8 cellular contexts compared by ENCODE assay signal in the genomic region with DNA sequence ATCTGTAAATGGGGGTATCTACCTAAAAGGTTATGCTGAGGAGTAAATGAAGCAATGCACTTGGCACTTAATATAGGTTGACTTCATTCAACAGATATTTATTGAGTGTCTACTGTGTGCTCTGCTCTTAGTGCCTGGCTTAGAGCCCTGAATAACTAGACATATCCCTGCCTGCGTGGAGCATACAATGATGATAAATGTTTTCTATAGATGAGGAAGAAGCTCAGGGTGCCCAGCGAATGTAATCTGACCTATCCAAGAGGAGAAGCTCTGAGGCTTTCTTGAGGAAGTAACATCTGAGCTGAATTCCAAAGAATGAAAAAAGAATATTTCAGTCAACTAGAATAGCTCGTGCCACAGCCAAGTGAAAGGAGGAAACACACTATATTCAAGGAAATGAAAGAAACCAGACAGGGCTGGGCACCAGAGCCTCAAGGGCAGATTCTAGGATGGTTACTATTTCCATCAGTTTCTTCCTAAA. TPM values are rescaled to one million over a fixed set of nuclear protein-coding genes. Genes with fewer than 3 reads are reported as not detected.
DNase-seq lines count a peak whose midpoint lies in the region; ATAC-seq and TF ChIP-seq lines count a peak whose summit lies in the region.

No MANE protein-coding gene starts in this region.

- no peaks in the 10 kb centered on the region for H3K9me2 ChIP-seq in PC-9 (ENCODE audit: insufficient read depth)

- H4K8ac ChIP-seq in neuronal stem cell (ENCODE audit: low read depth, low read length), result no peak overlapping the region

- WGBS in neuronal stem cell (ENCODE audit: extremely low coverage in 2 of 2, insufficient read length in 2 of 2, insufficient replicate concordance in 1 of 2), 2 donors, result no CpG with 5 or more reads among the region's 3 CpGs

- no peak overlapping the region for H2BK12ac ChIP-seq in neuronal stem cell (ENCODE audit: low read length)

- no peak overlapping the region for H3K18ac ChIP-seq in neuronal stem cell (ENCODE audit: low read length)

- no peaks in the 10 kb centered on the region for H3K79me2 ChIP-seq in PC-9 (ENCODE audit: low read depth)

- H3K27me3 ChIP-seq in PC-9 (ENCODE audit: insufficient read depth, low read depth) (no peaks in the 10 kb centered on the region), neuronal stem cell (ENCODE audit: control insufficient read depth in 3 of 3, insufficient read depth in 3 of 3, low read depth in 1 of 3, low read length in 3 of 3) (no peaks in the 10 kb centered on the region)

- no TSS peak for BruUV-seq in PC-9 (replicated peaks; lab: Mats Ljungman, UMichigan)

- H2BK120ac ChIP-seq in neuronal stem cell (ENCODE audit: low read depth, low read length), result no peak overlapping the region

- H3K27ac ChIP-seq in PC-9 (peak overlapping the region; percentile 31; the same call in 1 of the 2 replicates), neuronal stem cell (replicated peaks; ENCODE audit: low read length) (no peak overlapping the region)

- CTCF ChIA-PET in PC-9 (lab: Charles Lee), result no interaction called here

- H3K4ac ChIP-seq in neuronal stem cell (ENCODE audit: low read length), result no peak overlapping the region

- H3K23ac ChIP-seq in neuronal stem cell (ENCODE audit: low read depth, low read length, poor library complexity), result no peak overlapping the region

- H2AK5ac ChIP-seq in neuronal stem cell (ENCODE audit: low read depth, low read length), result no peak overlapping the region

- intact Hi-C loops in PC-9 (cut with micrococcal nuclease; ENCODE audit: unreplicated experiment), result no loop called here

- no peaks in the 10 kb centered on the region for H4K20me1 ChIP-seq in PC-9 (ENCODE audit: insufficient read depth)

- no peak overlapping the region for H4K91ac ChIP-seq in neuronal stem cell (ENCODE audit: low read depth, low read length, poor library complexity)

- H3F3A ChIP-seq in PC-9 (ENCODE audit: insufficient read depth, low read depth), result peaks cover 4% of the 10 kb centered on the region; the same call in 1 of the 2 replicates

- DNase-seq in AML-193 (lab: John Stamatoyannopoulos, UW) (peak; percentile 19 to 24), PC-9 (no peak), fibroblast of pulmonary artery (ENCODE audit: low read depth) (peak; percentile 48), omental fat pad (ENCODE audit: low spot score) (no peak), neuronal stem cell (ENCODE audit: low spot score) (no peak), GM19240 (ENCODE audit: insufficient read length, low spot score) (no peak)
- no peak for DNase-seq in activated T-cell treated with anti-CD3 and anti-CD28 coated beads, Interleukin-2, amount 50 U/mL, for 1 hour
- no peak for DNase-seq in stimulated activated CD4-positive, alpha-beta T cell treated with anti-CD3 and anti-CD28 coated beads, Interleukin-2, amount 100 ng/mL, for 24 hours

- 0 out of 2 replicates have a peak overlapping the region, but pooled peaks have one; percentile 34 for H3K4me2 ChIP-seq in PC-9
- H3K4me2 ChIP-seq in neuronal stem cell (ENCODE audit: insufficient read depth, low read length, poor library complexity, severe bottlenecking), result no peak overlapping the region

- H3K36me3 ChIP-seq in PC-9 (ENCODE audit: low read depth), result no peaks in the 10 kb centered on the region
- no peaks in the 10 kb centered on the region for H3K36me3 ChIP-seq in neuronal stem cell (replicated peaks in 1 of 2; ENCODE audit: control insufficient read depth in 2 of 2, insufficient read depth in 2 of 2, low read length in 2 of 2)

- H3K4me3 ChIP-seq in PC-9, result no peak overlapping the region
- H3K4me3 ChIP-seq in fibroblast of pulmonary artery (replicated peaks; ENCODE audit: low read depth, low read length), result no peak overlapping the region
- no peak overlapping the region for H3K4me3 ChIP-seq in neuronal stem cell (ENCODE audit: low read length in 2 of 2)

- H3K14ac ChIP-seq in neuronal stem cell (ENCODE audit: low read length), result no peak overlapping the region

- no peak overlapping the region for H3K9ac ChIP-seq in neuronal stem cell (ENCODE audit: low read depth, low read length, poor library complexity)

- TF ChIP-seq CTCF in PC-9 (conservative IDR thresholded peaks at IDR 0.05), result no peak
- no peak for TF ChIP-seq CTCF in fibroblast of pulmonary artery (IDR thresholded peaks at IDR 0.05; ENCODE audit: low read length, missing control alignments)
- no peak for TF ChIP-seq CTCF in omental fat pad (IDR thresholded peaks at IDR 0.05)

- peak; percentile 30 for ATAC-seq in omental fat pad (ENCODE audit: low FRiP score)

- H3K4me1 ChIP-seq in PC-9 (replicated peaks; ENCODE audit: insufficient read depth) (peaks cover 13% of the 10 kb centered on the region), neuronal stem cell (ENCODE audit: control insufficient read depth in 2 of 2, insufficient read depth in 1 of 2, low read depth in 1 of 2, low read length in 2 of 2) (peaks cover 4 to 5% of the 10 kb centered on the region in 2 donors)

- H3K79me1 ChIP-seq in neuronal stem cell (ENCODE audit: low read depth, low read length), result no peaks in the 10 kb centered on the region

- no peak overlapping the region for H2BK15ac ChIP-seq in neuronal stem cell (ENCODE audit: low read length)

- H2AFZ ChIP-seq in PC-9 (0 out of 2 replicates have a peak overlapping the region, but pooled peaks have one; percentile 42), neuronal stem cell (ENCODE audit: low read length) (no peak overlapping the region)

- H3K9me3 ChIP-seq in PC-9 (ENCODE audit: insufficient read depth, low read depth), result no peaks in the 10 kb centered on the region
- no peaks in the 10 kb centered on the region for H3K9me3 ChIP-seq in neuronal stem cell (replicated peaks in 1 of 2; ENCODE audit: control insufficient read depth in 2 of 2, insufficient read depth in 1 of 2, low read depth in 1 of 2, low read length in 2 of 2)

- no peak overlapping the region for H2BK5ac ChIP-seq in neuronal stem cell (ENCODE audit: low read length)

- POLR2A ChIA-PET in PC-9 (lab: Charles Lee; ENCODE audit: unreplicated experiment), result interaction anchor here (0.6 kb wide), 1 partner anchor 501 kb away, joined by 13 read pairs; no protein-coding TSS in a partner anchor

RNA-seq across cellular contexts. Expression of gene HIGD1C, which starts 17.9 kb away (rescaled TPM):
- not detected in 2 replicates for total RNA-seq in PC-9 (2021)
- total RNA-seq in omental fat pad, result not detected
- not detected for polyA plus RNA-seq in neuronal stem cell (2013, experiment 1 of 2)
- not detected for polyA plus RNA-seq in neuronal stem cell (2013, experiment 2 of 2)

Comparison
In these comparisons a context has a peak if more than half of its experiments do, and no peak if none do; other contexts are left out.
1. DNase-seq: peak in AML-193 (2 of 2) and fibroblast of pulmonary artery (single experiment); none in PC-9 (0 of 2), omental fat pad (single experiment), activated T-cell treated with anti-CD3 and anti-CD28 coated beads, Interleukin-2, amount 50 U/mL, for 1 hour (single experiment), stimulated activated CD4-positive, alpha-beta T cell treated with anti-CD3 and anti-CD28 coated beads, Interleukin-2, amount 100 ng/mL, for 24 hours (0 of 2), neuronal stem cell (single experiment) and GM19240 (single experiment).